In genomic region chr7:31028417-31028988, GRCh38 we compare ENCODE assay signal across 1 cellular context.
TF ChIP-seq lines count a peak whose summit lies in the region.

No MANE protein-coding gene starts in this region.

TF ChIP-seq in H1, 55 proteins besides CTCF, POLR2A, EP300 and RAD21 (continued from another document):
- no peak for TF ChIP-seq EZH2 (IDR thresholded peaks at IDR 0.05; ENCODE audit: low read depth, low read length, severe bottlenecking)
